ENCODE assay signal across 2 cellular contexts in genomic region chr2:26768759-26769500, GRCh38.
TF ChIP-seq lines count a peak whose summit lies in the region.

No MANE protein-coding gene starts in this region.

TF ChIP-seq in K562, 482 proteins besides CTCF, POLR2A, EP300 and RAD21 (continues in another document):
- TF ChIP-seq ZNF263 (CRISPR knock-in tag; IDR thresholded peaks at IDR 0.05; ENCODE audit: borderline replicate concordance) = 0 out of 2 replicates have a peak, but pooled peaks have one; percentile 3
- no peak for TF ChIP-seq MYBL2 (IDR thresholded peaks at IDR 0.05; ENCODE audit: low read depth)
- TF ChIP-seq MYBL2 (CRISPR knock-in tag; IDR thresholded peaks at IDR 0.05; ENCODE audit: borderline replicate concordance) = no peak
- TF ChIP-seq ESRRB (CRISPR knock-in tag; IDR thresholded peaks at IDR 0.05; ENCODE audit: borderline replicate concordance) = no peak
- no peak for TF ChIP-seq HMG20A (CRISPR knock-in tag; conservative IDR thresholded peaks at IDR 0.05)
- TF ChIP-seq ZNF408 (CRISPR knock-in tag; IDR thresholded peaks at IDR 0.05; ENCODE audit: low read depth) = no peak
- TF ChIP-seq ETS2 (tag; IDR thresholded peaks at IDR 0.05; ENCODE audit: borderline replicate concordance, poor library complexity, severe bottlenecking) = no peak
- no peak for TF ChIP-seq DDX20 (tag; IDR thresholded peaks at IDR 0.05; ENCODE audit: low read depth)
- TF ChIP-seq, protein P1, sequence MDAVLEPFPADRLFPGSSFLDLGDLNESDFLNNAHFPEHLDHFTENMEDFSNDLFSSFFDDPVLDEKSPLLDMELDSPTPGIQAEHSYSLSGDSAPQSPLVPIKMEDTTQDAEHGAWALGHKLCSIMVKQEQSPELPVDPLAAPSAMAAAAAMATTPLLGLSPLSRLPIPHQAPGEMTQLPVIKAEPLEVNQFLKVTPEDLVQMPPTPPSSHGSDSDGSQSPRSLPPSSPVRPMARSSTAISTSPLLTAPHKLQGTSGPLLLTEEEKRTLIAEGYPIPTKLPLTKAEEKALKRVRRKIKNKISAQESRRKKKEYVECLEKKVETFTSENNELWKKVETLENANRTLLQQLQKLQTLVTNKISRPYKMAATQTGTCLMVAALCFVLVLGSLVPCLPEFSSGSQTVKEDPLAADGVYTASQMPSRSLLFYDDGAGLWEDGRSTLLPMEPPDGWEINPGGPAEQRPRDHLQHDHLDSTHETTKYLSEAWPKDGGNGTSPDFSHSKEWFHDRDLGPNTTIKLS (IDR thresholded peaks at IDR 0.05; ENCODE audit: borderline replicate concordance, low read depth) = peak; percentile 57; the same call in 1 of the 2 replicates
- TF ChIP-seq MYNN (IDR thresholded peaks at IDR 0.05) = peak; percentile 94
- TF ChIP-seq MYNN (CRISPR knock-in tag; IDR thresholded peaks at IDR 0.05) = no peak
- TF ChIP-seq NR2F6 (CRISPR knock-in tag; IDR thresholded peaks at IDR 0.05) = no peak
- TF ChIP-seq BHLHE40 (IDR thresholded peaks at IDR 0.05; ENCODE audit: low read length) = peak; percentile 99
- peak; percentile 94 for TF ChIP-seq CBFB (CRISPR knock-in tag; IDR thresholded peaks at IDR 0.05)
- peak; percentile 71 for TF ChIP-seq NFIC (IDR thresholded peaks at IDR 0.05)
- 0 out of 4 replicates have a peak, but pooled peaks of 1 of the 2 experiments have one; percentile 28 for TF ChIP-seq MLLT1 (IDR thresholded peaks at IDR 0.05)
- no peak for TF ChIP-seq SMAD2 (IDR thresholded peaks at IDR 0.05; ENCODE audit: low read depth, low read length)
- peak; percentile 98 for TF ChIP-seq ETV5 (CRISPR knock-in tag; IDR thresholded peaks at IDR 0.05; ENCODE audit: low read depth)
- TF ChIP-seq, protein P2, sequence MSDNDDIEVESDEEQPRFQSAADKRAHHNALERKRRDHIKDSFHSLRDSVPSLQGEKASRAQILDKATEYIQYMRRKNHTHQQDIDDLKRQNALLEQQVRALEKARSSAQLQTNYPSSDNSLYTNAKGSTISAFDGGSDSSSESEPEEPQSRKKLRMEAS (CRISPR knock-in tag; IDR thresholded peaks at IDR 0.05) = peak; percentile 99
- TF ChIP-seq ZNF644 (tag; IDR thresholded peaks at IDR 0.05; ENCODE audit: low read depth) = no peak
- peak in 1 of 2 experiments; percentile 72; a peak in 2 of 4 replicates for TF ChIP-seq TRIM24 (IDR thresholded peaks at IDR 0.05)
- TF ChIP-seq ZNF586 (CRISPR knock-in tag; conservative IDR thresholded peaks at IDR 0.05) = no peak
- peak; percentile 92 for TF ChIP-seq ZNF175 (CRISPR knock-in tag; IDR thresholded peaks at IDR 0.05; ENCODE audit: low read depth)
- TF ChIP-seq POLR3G (IDR thresholded peaks at IDR 0.05; ENCODE audit: extremely low read depth, insufficient read length, insufficient replicate concordance) = no peak
- no peak for TF ChIP-seq ZNF12 (CRISPR knock-in tag; IDR thresholded peaks at IDR 0.05)
- TF ChIP-seq ZNF354B (CRISPR knock-in tag; IDR thresholded peaks at IDR 0.05) = no peak
- TF ChIP-seq, protein P3, sequence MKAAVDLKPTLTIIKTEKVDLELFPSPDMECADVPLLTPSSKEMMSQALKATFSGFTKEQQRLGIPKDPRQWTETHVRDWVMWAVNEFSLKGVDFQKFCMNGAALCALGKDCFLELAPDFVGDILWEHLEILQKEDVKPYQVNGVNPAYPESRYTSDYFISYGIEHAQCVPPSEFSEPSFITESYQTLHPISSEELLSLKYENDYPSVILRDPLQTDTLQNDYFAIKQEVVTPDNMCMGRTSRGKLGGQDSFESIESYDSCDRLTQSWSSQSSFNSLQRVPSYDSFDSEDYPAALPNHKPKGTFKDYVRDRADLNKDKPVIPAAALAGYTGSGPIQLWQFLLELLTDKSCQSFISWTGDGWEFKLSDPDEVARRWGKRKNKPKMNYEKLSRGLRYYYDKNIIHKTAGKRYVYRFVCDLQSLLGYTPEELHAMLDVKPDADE (conservative IDR thresholded peaks at IDR 0.05; ENCODE audit: control insufficient read depth, low read depth, low read length) = peak; percentile 91; the same call in 1 of the 2 replicates
- TF ChIP-seq, protein P4, sequence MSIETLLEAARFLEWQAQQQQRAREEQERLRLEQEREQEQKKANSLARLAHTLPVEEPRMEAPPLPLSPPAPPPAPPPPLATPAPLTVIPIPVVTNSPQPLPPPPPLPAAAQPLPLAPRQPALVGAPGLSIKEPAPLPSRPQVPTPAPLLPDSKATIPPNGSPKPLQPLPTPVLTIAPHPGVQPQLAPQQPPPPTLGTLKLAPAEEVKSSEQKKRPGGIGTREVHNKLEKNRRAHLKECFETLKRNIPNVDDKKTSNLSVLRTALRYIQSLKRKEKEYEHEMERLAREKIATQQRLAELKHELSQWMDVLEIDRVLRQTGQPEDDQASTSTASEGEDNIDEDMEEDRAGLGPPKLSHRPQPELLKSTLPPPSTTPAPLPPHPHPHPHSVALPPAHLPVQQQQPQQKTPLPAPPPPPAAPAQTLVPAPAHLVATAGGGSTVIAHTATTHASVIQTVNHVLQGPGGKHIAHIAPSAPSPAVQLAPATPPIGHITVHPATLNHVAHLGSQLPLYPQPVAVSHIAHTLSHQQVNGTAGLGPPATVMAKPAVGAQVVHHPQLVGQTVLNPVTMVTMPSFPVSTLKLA (conservative IDR thresholded peaks at IDR 0.05) = peak; percentile 95 to 97
- peak; percentile 80; the same call in 1 of the 2 replicates for TF ChIP-seq ERF (CRISPR knock-in tag; IDR thresholded peaks at IDR 0.05)
- TF ChIP-seq MAFG (tag; conservative IDR thresholded peaks at IDR 0.05) = peak; percentile 81
- no peak for TF ChIP-seq KDM5B (IDR thresholded peaks at IDR 0.05; ENCODE audit: insufficient replicate concordance, low read depth, low read length)

TF ChIP-seq in HepG2, 621 proteins besides CTCF, POLR2A, EP300 and RAD21:
- TF ChIP-seq, protein P5, sequence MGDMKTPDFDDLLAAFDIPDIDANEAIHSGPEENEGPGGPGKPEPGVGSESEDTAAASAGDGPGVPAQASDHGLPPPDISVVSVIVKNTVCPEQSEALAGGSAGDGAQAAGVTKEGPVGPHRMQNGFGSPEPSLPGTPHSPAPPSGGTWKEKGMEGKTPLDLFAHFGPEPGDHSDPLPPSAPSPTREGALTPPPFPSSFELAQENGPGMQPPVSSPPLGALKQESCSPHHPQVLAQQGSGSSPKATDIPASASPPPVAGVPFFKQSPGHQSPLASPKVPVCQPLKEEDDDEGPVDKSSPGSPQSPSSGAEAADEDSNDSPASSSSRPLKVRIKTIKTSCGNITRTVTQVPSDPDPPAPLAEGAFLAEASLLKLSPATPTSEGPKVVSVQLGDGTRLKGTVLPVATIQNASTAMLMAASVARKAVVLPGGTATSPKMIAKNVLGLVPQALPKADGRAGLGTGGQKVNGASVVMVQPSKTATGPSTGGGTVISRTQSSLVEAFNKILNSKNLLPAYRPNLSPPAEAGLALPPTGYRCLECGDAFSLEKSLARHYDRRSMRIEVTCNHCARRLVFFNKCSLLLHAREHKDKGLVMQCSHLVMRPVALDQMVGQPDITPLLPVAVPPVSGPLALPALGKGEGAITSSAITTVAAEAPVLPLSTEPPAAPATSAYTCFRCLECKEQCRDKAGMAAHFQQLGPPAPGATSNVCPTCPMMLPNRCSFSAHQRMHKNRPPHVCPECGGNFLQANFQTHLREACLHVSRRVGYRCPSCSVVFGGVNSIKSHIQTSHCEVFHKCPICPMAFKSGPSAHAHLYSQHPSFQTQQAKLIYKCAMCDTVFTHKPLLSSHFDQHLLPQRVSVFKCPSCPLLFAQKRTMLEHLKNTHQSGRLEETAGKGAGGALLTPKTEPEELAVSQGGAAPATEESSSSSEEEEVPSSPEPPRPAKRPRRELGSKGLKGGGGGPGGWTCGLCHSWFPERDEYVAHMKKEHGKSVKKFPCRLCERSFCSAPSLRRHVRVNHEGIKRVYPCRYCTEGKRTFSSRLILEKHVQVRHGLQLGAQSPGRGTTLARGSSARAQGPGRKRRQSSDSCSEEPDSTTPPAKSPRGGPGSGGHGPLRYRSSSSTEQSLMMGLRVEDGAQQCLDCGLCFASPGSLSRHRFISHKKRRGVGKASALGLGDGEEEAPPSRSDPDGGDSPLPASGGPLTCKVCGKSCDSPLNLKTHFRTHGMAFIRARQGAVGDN (CRISPR knock-in tag; IDR thresholded peaks at IDR 0.05) = peak; percentile 15; the same call in 1 of the 2 replicates
- no peak for TF ChIP-seq RXRB (CRISPR knock-in tag; IDR thresholded peaks at IDR 0.05; ENCODE audit: borderline replicate concordance)
- TF ChIP-seq HOXA9 (CRISPR knock-in tag; IDR thresholded peaks at IDR 0.05; ENCODE audit: borderline replicate concordance) = no peak
- TF ChIP-seq ZBTB38 (CRISPR knock-in tag; IDR thresholded peaks at IDR 0.05) = 0 out of 2 replicates have a peak, but pooled peaks have one; percentile 56
- no peak for TF ChIP-seq ADNP (CRISPR knock-in tag; IDR thresholded peaks at IDR 0.05)
- peak; percentile 47; the same call in 1 of the 2 replicates for TF ChIP-seq AHR (CRISPR knock-in tag; IDR thresholded peaks at IDR 0.05)
- no peak for TF ChIP-seq PRMT3 (CRISPR knock-in tag; IDR thresholded peaks at IDR 0.05; ENCODE audit: borderline replicate concordance, low read depth)
- TF ChIP-seq AGO1 (IDR thresholded peaks at IDR 0.05; ENCODE audit: low read depth, low read length, poor library complexity, severe bottlenecking) = peak; percentile 49
- no peak for TF ChIP-seq ATAD3A (CRISPR knock-in tag; IDR thresholded peaks at IDR 0.05)
- TF ChIP-seq, protein P6, sequence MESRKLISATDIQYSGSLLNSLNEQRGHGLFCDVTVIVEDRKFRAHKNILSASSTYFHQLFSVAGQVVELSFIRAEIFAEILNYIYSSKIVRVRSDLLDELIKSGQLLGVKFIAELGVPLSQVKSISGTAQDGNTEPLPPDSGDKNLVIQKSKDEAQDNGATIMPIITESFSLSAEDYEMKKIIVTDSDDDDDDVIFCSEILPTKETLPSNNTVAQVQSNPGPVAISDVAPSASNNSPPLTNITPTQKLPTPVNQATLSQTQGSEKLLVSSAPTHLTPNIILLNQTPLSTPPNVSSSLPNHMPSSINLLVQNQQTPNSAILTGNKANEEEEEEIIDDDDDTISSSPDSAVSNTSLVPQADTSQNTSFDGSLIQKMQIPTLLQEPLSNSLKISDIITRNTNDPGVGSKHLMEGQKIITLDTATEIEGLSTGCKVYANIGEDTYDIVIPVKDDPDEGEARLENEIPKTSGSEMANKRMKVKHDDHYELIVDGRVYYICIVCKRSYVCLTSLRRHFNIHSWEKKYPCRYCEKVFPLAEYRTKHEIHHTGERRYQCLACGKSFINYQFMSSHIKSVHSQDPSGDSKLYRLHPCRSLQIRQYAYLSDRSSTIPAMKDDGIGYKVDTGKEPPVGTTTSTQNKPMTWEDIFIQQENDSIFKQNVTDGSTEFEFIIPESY (CRISPR knock-in tag; IDR thresholded peaks at IDR 0.05) = peak; percentile 86
- TF ChIP-seq MAFK (conservative IDR thresholded peaks at IDR 0.05 in 1 of 2, IDR thresholded peaks at IDR 0.05 in 1 of 2; ENCODE audit: low read length in 2 of 2) = 0 out of 4 replicates have a peak, but pooled peaks of 1 of the 2 experiments have one; percentile 15
- TF ChIP-seq FOSL2 (CRISPR knock-in tag; IDR thresholded peaks at IDR 0.05) = peak; percentile 63
